ENCODE assay signal across 8 cellular contexts in genomic region chr14:100568998-100569733, GRCh38. TPM values are rescaled to one million over a fixed set of nuclear protein-coding genes. Genes with fewer than 3 reads are reported as not detected.
A peak's percentile ranks its signal among the peaks of the same experiment; 100 is the strongest.
DNase-seq lines count a peak whose midpoint lies in the region; ATAC-seq and TF ChIP-seq lines count a peak whose summit lies in the region.
"Had no signal": no experiment of that assay in that cellular context is flagged by ENCODE, and none has a peak within 500 bp of the region (broad histone marks: within the 10 kb centered on the region; RNA-seq: fewer than 3 reads in every experiment).

No MANE protein-coding gene starts in this region.

- TF ChIP-seq CTCF in body of pancreas (IDR thresholded peaks at IDR 0.05) (no peak), lower lobe of right lung (IDR thresholded peaks at IDR 0.05) (no peak), testis (IDR thresholded peaks at IDR 0.05) (no peak), GM10266 (IDR thresholded peaks at IDR 0.05; ENCODE audit: control insufficient read depth, insufficient read depth, low read depth, missing control alignments) (no peak)

- no peaks in the 10 kb centered on the region for H3K9me3 ChIP-seq in NT2/D1 (ENCODE audit: insufficient read depth, low read length)
- H3K9me3 ChIP-seq in body of pancreas: no peaks in the 10 kb centered on the region
- no peaks in the 10 kb centered on the region for H3K9me3 ChIP-seq in lower lobe of right lung
- no peaks in the 10 kb centered on the region for H3K9me3 ChIP-seq in testis

- intact Hi-C loops in body of pancreas (cut with DNase I): no loop called here
- intact Hi-C loops in lower lobe of right lung (cut with DNase I): no loop called here
- intact Hi-C loops in testis (cut with DNase I; ENCODE audit: low total_unique reads): no loop called here

- ATAC-seq in body of pancreas: peak; percentile 36
- no peak for ATAC-seq in lower lobe of right lung
- ATAC-seq in GM18517 (IDR thresholded peaks at IDR 0.05; ENCODE audit: unreplicated experiment): no peak
- no peak for ATAC-seq in HG02571 (IDR thresholded peaks at IDR 0.05; ENCODE audit: unreplicated experiment)

- H3K36me3 ChIP-seq in NT2/D1 (ENCODE audit: insufficient read depth, insufficient read length, low read length) (no peaks in the 10 kb centered on the region), body of pancreas (replicated peaks in 1 of 2; ENCODE audit: insufficient read depth in 1 of 2, low read depth in 2 of 2) (no peaks in the 10 kb centered on the region), lower lobe of right lung (no peaks in the 10 kb centered on the region), testis (ENCODE audit: low read depth, missing control alignments) (no peaks in the 10 kb centered on the region)

- H3K27me3 ChIP-seq in NT2/D1 (ENCODE audit: insufficient read depth, insufficient read length) (peaks cover 51% of the 10 kb centered on the region), body of pancreas (no peaks in the 10 kb centered on the region), lower lobe of right lung (ENCODE audit: low read depth) (peaks cover 79% of the 10 kb centered on the region), testis (no peaks in the 10 kb centered on the region)

- DNase-seq in NT2/D1 (ENCODE audit: low read depth, low spot score) (no peak), body of pancreas (peak in 3 of 4 donors; percentile 41 to 52 (median 47)), lower lobe of right lung (no peak), testis (no peak), GM10266 (ENCODE audit: extremely low spot score) (no peak)
- DNase-seq: central memory CD4-positive, alpha-beta T cell had no signal

- TF ChIP-seq POLR2A in body of pancreas (IDR thresholded peaks at IDR 0.05) (peak in 2 of 3 donors; percentile 23 to 44), testis (IDR thresholded peaks at IDR 0.05) (no peak)

- H3K27ac ChIP-seq in body of pancreas (peak overlapping the region; percentile 50 to 87 (median 77)), lower lobe of right lung (no peak overlapping the region), testis (no peak overlapping the region)

- H3K4me3 ChIP-seq in NT2/D1 (ENCODE audit: insufficient read length, low read depth): peak overlapping the region; percentile 42
- H3K4me3 ChIP-seq in body of pancreas: no peak overlapping the region
- peak overlapping the region; percentile 56 for H3K4me3 ChIP-seq in lower lobe of right lung
- H3K4me3 ChIP-seq in testis: peak overlapping the region; percentile 51 to 60

- H3K4me1 ChIP-seq in NT2/D1 (ENCODE audit: insufficient read depth, insufficient read length) (peaks cover 5% of the 10 kb centered on the region), body of pancreas (peaks cover 38% of the 10 kb centered on the region), lower lobe of right lung (peaks cover 15% of the 10 kb centered on the region), testis (peaks cover 9% of the 10 kb centered on the region)

- 8 to 27% methylated on average over 15 to 35 of the region's 45 CpGs for WGBS in body of pancreas, 2 donors
- 8 to 18% methylated on average over 10 to 34 of the region's 45 CpGs for WGBS in testis, 2 donors

- peak overlapping the region; percentile 64 for H3K9ac ChIP-seq in NT2/D1 (ENCODE audit: insufficient read length, low read depth)

RNA-seq across cellular contexts. Expression of gene BEGAIN, which starts 18.1 kb away (rescaled TPM):
- 10 to 100 TPM; 23.9 to 28.7 TPM for total RNA-seq in body of pancreas
- total RNA-seq in lower lobe of right lung: 1.3 TPM
- total RNA-seq in testis: 1 to 10 TPM; 6.9 to 7.6 TPM
- 4.5 TPM for polyA plus RNA-seq in testis (ENCODE audit: insufficient read depth, low read depth, low replicate concordance)

Comparison
In these comparisons a context has a peak if more than half of its experiments do, and no peak if none do; other contexts are left out.
1. DNase-seq: peak in body of pancreas (3 of 4); none in NT2/D1 (single experiment), lower lobe of right lung (single experiment), testis (single experiment) and GM10266 (single experiment).
2. H3K4me3 ChIP-seq: peak in NT2/D1 (single experiment), lower lobe of right lung (single experiment) and testis (2 of 2); none in body of pancreas (0 of 2).
3. H3K27ac ChIP-seq: peak in body of pancreas (4 of 4); none in lower lobe of right lung (single experiment) and testis (0 of 2).